20 cellular contexts compared by ENCODE assay signal in genomic region chr1:201617157-201617556, GRCh38.
A peak's percentile ranks its signal among the peaks of the same experiment; 100 is the strongest.
DNase-seq lines count a peak whose midpoint lies in the region; ATAC-seq, FAIRE-seq and TF ChIP-seq lines count a peak whose summit lies in the region.
"Had no signal": no experiment of that assay in that cellular context is flagged by ENCODE, and none has a peak within 500 bp of the region (broad histone marks: within the 10 kb centered on the region; RNA-seq: fewer than 3 reads in every experiment).

No MANE protein-coding gene starts in this region.

- TF ChIP-seq RAD21 in K562 (CRISPR knock-in tag; conservative IDR thresholded peaks at IDR 0.05 in 1 of 2, IDR thresholded peaks at IDR 0.05 in 1 of 2), result no peak

- no peak overlapping the region for H4K91ac ChIP-seq in H9 (ENCODE audit: insufficient read length, low read depth, low read length)

- H4K8ac ChIP-seq in H9 (replicated peaks; ENCODE audit: insufficient read length, low read depth, low read length), result no peak overlapping the region

- H3K9ac ChIP-seq in K562 (ENCODE audit: insufficient read depth in 1 of 2, low read depth in 2 of 2, low read length in 2 of 2), result no peak overlapping the region
- no peak overlapping the region for H3K9ac ChIP-seq in kidney (ENCODE audit: low read length in 2 of 2)
- no peak overlapping the region for H3K9ac ChIP-seq in H9 (ENCODE audit: extremely low read depth, insufficient read length, low read length)
- H3K9ac ChIP-seq: GM23248 had no signal

- H3K56ac ChIP-seq in H9 (ENCODE audit: insufficient read length, low read depth, low read length), result no peak overlapping the region

- no peak for ATAC-seq in K562
- ATAC-seq: HCT116 had no signal

- H3K9me3 Mint-ChIP-seq in H9, result no peaks in the 10 kb centered on the region; a peak in 1 of 5 replicates
- H3K9me3 Mint-ChIP-seq: CD4-positive, alpha-beta memory T cell had no signal

- no peaks in the 10 kb centered on the region for H3K79me1 ChIP-seq in H9 (ENCODE audit: insufficient read depth, low read depth, low read length, poor library complexity, severe bottlenecking)

- peaks cover 23 to 31% of the 10 kb centered on the region in 2 experiments for H3K4me1 Mint-ChIP-seq in H9
- H3K4me1 Mint-ChIP-seq: CD4-positive, alpha-beta memory T cell had no signal

- in situ Hi-C loops in K562 (cut with MboI), result no loop called here

- H3K27ac ChIP-seq in K562 (ENCODE audit: extremely low read depth, low read depth, low read length), result no peak overlapping the region
- H3K27ac ChIP-seq in kidney (ENCODE audit: low read depth in 2 of 2, low read length in 2 of 2), result no peak overlapping the region
- H3K27ac ChIP-seq in H9 (ENCODE audit: insufficient read length, low read depth, low read length), result no peak overlapping the region
- H3K27ac ChIP-seq: GM23248 had no signal

- no peak overlapping the region for H2BK12ac ChIP-seq in H9 (ENCODE audit: insufficient read length, low read depth, low read length)

- TF ChIP-seq EP300 in K562 (IDR thresholded peaks at IDR 0.05; ENCODE audit: low read length), result no peak

- no peak overlapping the region for H2BK20ac ChIP-seq in H9 (ENCODE audit: low read depth, low read length, poor library complexity, severe bottlenecking)

- H3K4me1 ChIP-seq in K562 (replicated peaks in 1 of 2; ENCODE audit: control insufficient read depth in 2 of 2, insufficient read depth in 2 of 2, low read length in 2 of 2), result peaks cover 5 to 8% of the 10 kb centered on the region in 2 experiments
- H3K4me1 ChIP-seq in kidney (ENCODE audit: control insufficient read depth in 1 of 2, insufficient read depth in 1 of 2, low read depth in 1 of 2, low read length in 2 of 2), result no peaks in the 10 kb centered on the region
- H3K4me1 ChIP-seq in H9 (ENCODE audit: insufficient read depth, low read length), result peaks cover 4% of the 10 kb centered on the region; the same call in 1 of the 2 replicates

- H3K23me2 ChIP-seq in H9 (ENCODE audit: insufficient read length, low read depth, low read length, poor library complexity, severe bottlenecking), result no peaks in the 10 kb centered on the region

- no TSS peak for BruUV-seq in K562 (replicated peaks; lab: Mats Ljungman, UMichigan)

- H3T11ph ChIP-seq in H9 (ENCODE audit: low read length), result no peak overlapping the region

- H3K14ac ChIP-seq in H9 (ENCODE audit: insufficient read depth, low read length), result no peak overlapping the region

- H2BK120ac ChIP-seq in H9 (ENCODE audit: low read depth, low read length, poor library complexity, severe bottlenecking), result no peak overlapping the region

- WGBS in K562 (ENCODE audit: insufficient coverage, low coverage, missing lambda C conversion rate), result 28% methylated on average over 3 of the region's 3 CpGs
- no CpG with 5 or more reads among the region's 3 CpGs for WGBS in H9 (ENCODE audit: extremely low coverage, insufficient read length, low lambda C conversion rate)

- H3K4me2 ChIP-seq in K562 (ENCODE audit: insufficient read depth, low read length) (no peak overlapping the region), H9 (ENCODE audit: insufficient read depth, insufficient read length, low read length) (no peak overlapping the region)

- DNase-seq in HEK293T (ENCODE audit: extremely low spot score) (no peak), NCI-H82 treated with DMSO at 0.1 percent for 48 hours (lab: John Stamatoyannopoulos, UW; ENCODE audit: unreplicated experiment) (peak; percentile 19), K562 (ENCODE audit: extremely low read depth in 1 of 4, low spot score in 3 of 4) (no peak), kidney (peak; percentile 4), NCI-H510A treated with DMSO at 0.1 percent for 48 hours (lab: John Stamatoyannopoulos, UW) (no peak), NCI-H2081 treated with DMSO at 0.1 percent for 48 hours (lab: John Stamatoyannopoulos, UW) (no peak), SIG-M5 (lab: John Stamatoyannopoulos, UW) (no peak), H9 (no peak)
- DNase-seq: Calu3; CD4-positive, alpha-beta memory T cell; COR-L47; DMS53; DMS79 treated with DMSO at 0.1 percent for 48 hours; GF-D8; GM23248; H7 had no signal

- no peaks in the 10 kb centered on the region for H3K79me2 ChIP-seq in K562 (ENCODE audit: control insufficient read depth, insufficient read depth, low read length)
- no peaks in the 10 kb centered on the region for H3K79me2 ChIP-seq in H9 (ENCODE audit: insufficient read depth, low read length)

- H3K4me3 Mint-ChIP-seq in H9, result no peak overlapping the region
- H3K4me3 Mint-ChIP-seq: CD4-positive, alpha-beta memory T cell had no signal

- H3K4ac ChIP-seq in H9 (ENCODE audit: low read depth, low read length), result no peak overlapping the region

- POLR2A ChIA-PET in HEK293T (lab: Yijun Ruan, JAX), result no interaction called here
- POLR2A ChIA-PET in K562 (lab: Yijun Ruan, JAX), result interaction anchor here (0.6 to 4.2 kb wide), 7 partner anchors 8 to 22 kb away, joined by 3 to 18 read pairs (median 3); no protein-coding TSS in a partner anchor

- H3K27ac Mint-ChIP-seq in H9, result no peak overlapping the region; a peak in 1 of 7 replicates
- H3K27ac Mint-ChIP-seq: CD4-positive, alpha-beta memory T cell had no signal

- no peaks in the 10 kb centered on the region for H3K36me3 ChIP-seq in K562 (ENCODE audit: control insufficient read depth, insufficient read depth, low read length)
- H3K36me3 ChIP-seq in kidney (ENCODE audit: control insufficient read depth in 1 of 2, insufficient read depth in 2 of 2, low read length in 2 of 2), result no peaks in the 10 kb centered on the region

- TF ChIP-seq CTCF in K562 (IDR thresholded peaks at IDR 0.05 in 2 of 3, conservative IDR thresholded peaks at IDR 0.05 in 1 of 3; ENCODE audit: insufficient read depth in 2 of 3, low read depth in 1 of 3, low read length in 3 of 3) (no peak), kidney (IDR thresholded peaks at IDR 0.05; ENCODE audit: borderline replicate concordance, extremely low read depth, insufficient read depth) (no peak), H9 (conservative IDR thresholded peaks at IDR 0.05) (no peak)

- H2BK15ac ChIP-seq in H9 (ENCODE audit: low read depth, low read length), result no peak overlapping the region

- H3K36me3 Mint-ChIP-seq in H9 (ENCODE audit: insufficient read depth in 1 of 3, low read depth in 3 of 3), result no peaks in the 10 kb centered on the region
- H3K36me3 Mint-ChIP-seq: CD4-positive, alpha-beta memory T cell had no signal

- H3K9me3 ChIP-seq in K562 (replicated peaks; ENCODE audit: control insufficient read depth, insufficient read depth, low read depth, low read length), result no peaks in the 10 kb centered on the region
- no peaks in the 10 kb centered on the region for H3K9me3 ChIP-seq in kidney (ENCODE audit: control insufficient read depth in 1 of 2, low read length in 2 of 2)
- no peaks in the 10 kb centered on the region for H3K9me3 ChIP-seq in H9 (ENCODE audit: control insufficient read depth, low read depth, low read length)

- no peak overlapping the region for H3K18ac ChIP-seq in H9 (ENCODE audit: insufficient read length, low read depth, low read length)

- H3K27me3 ChIP-seq in K562 (ENCODE audit: control insufficient read depth in 2 of 2, insufficient read depth in 2 of 2, low read length in 2 of 2) (peaks cover 0 to 7% of the 10 kb centered on the region in 2 experiments; a peak in 1 of 5 replicates), H9 (ENCODE audit: insufficient read depth, low read length) (no peaks in the 10 kb centered on the region; the same call in 1 of the 2 replicates)

- H2AFZ ChIP-seq in K562 (ENCODE audit: low read depth, low read length), result no peak overlapping the region
- H2AFZ ChIP-seq in H9 (ENCODE audit: low read length), result no peak overlapping the region
- H2AFZ ChIP-seq: GM23248 had no signal

- H3K27me3 Mint-ChIP-seq in H9 (ENCODE audit: low read depth), result peaks cover 14% of the 10 kb centered on the region

- H3K4me3 ChIP-seq in K562 (no peak overlapping the region), kidney (ENCODE audit: low read length in 2 of 2) (no peak overlapping the region)
- H3K4me3 ChIP-seq: GM23248 had no signal

- CTCF ChIA-PET in HEK293T (lab: Yijun Ruan, JAX) (no interaction called here), K562 (lab: Yijun Ruan, JAX; ENCODE audit: low intra/inter-chr PET ratio) (no interaction called here)

- intact Hi-C loops in K562 (cut with micrococcal nuclease), result no loop called here
- intact Hi-C loops in kidney (cut with DNase I), result no loop called here

- H4K20me1 ChIP-seq in K562 (replicated peaks; ENCODE audit: control insufficient read depth, insufficient read depth, low read length) (no peaks in the 10 kb centered on the region), H9 (ENCODE audit: control insufficient read depth, insufficient read depth, insufficient read length) (no peaks in the 10 kb centered on the region)

- no peak overlapping the region for H2BK5ac ChIP-seq in H9 (ENCODE audit: insufficient read length, low read length)

- H2AK5ac ChIP-seq in H9 (ENCODE audit: insufficient read length, low read length), result no peak overlapping the region

- H3K9me1 ChIP-seq in K562 (ENCODE audit: control insufficient read depth, insufficient read depth, low read length), result peaks cover 3% of the 10 kb centered on the region

- TF ChIP-seq POLR2A in K562 (conservative IDR thresholded peaks at IDR 0.05), result no peak

- FAIRE-seq in K562 (lab: Jason Lieb, UNC) (no peak), kidney (lab: Jason Lieb, UNC) (no peak)
- FAIRE-seq: GM12891, GM18507, H1 had no signal

- no peak overlapping the region for H4K5ac ChIP-seq in H9 (ENCODE audit: insufficient read length, low read depth, low read length)

- H3K23ac ChIP-seq in H9 (ENCODE audit: insufficient read length, low read depth, low read length), result no peak overlapping the region

TF ChIP-seq in HEK293T, 16 proteins besides CTCF, POLR2A, EP300 and RAD21:
- TF ChIP-seq, protein P1, sequence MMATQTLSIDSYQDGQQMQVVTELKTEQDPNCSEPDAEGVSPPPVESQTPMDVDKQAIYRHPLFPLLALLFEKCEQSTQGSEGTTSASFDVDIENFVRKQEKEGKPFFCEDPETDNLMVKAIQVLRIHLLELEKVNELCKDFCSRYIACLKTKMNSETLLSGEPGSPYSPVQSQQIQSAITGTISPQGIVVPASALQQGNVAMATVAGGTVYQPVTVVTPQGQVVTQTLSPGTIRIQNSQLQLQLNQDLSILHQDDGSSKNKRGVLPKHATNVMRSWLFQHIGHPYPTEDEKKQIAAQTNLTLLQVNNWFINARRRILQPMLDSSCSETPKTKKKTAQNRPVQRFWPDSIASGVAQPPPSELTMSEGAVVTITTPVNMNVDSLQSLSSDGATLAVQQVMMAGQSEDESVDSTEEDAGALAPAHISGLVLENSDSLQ (IDR thresholded peaks at IDR 0.05), result peak; percentile 57
- TF ChIP-seq FOXK2 (IDR thresholded peaks at IDR 0.05), result no peak
TF ChIP-seq in HEK293T: peak in this region for 1.

TF ChIP-seq in K562, 482 proteins besides CTCF, POLR2A, EP300 and RAD21 (continues in another document):
- TF ChIP-seq MCM2 (IDR thresholded peaks at IDR 0.05; ENCODE audit: low read depth), result no peak
- TF ChIP-seq OTX1 (CRISPR knock-in tag; IDR thresholded peaks at IDR 0.05), result peak; percentile 87

Comparison
In these comparisons a context has a peak if more than half of its experiments do, and no peak if none do; other contexts are left out.
1. DNase-seq: peak in NCI-H82 treated with DMSO at 0.1 percent for 48 hours (single experiment) and kidney (single experiment); none in HEK293T (single experiment), K562 (0 of 4), NCI-H510A treated with DMSO at 0.1 percent for 48 hours (single experiment), NCI-H2081 treated with DMSO at 0.1 percent for 48 hours (single experiment), SIG-M5 (single experiment) and H9 (single experiment).